8 cellular contexts compared by ENCODE assay signal in genomic region chr7:100478966-100479660, GRCh38. TPM values are rescaled to one million over a fixed set of nuclear protein-coding genes. Genes with fewer than 3 reads are reported as not detected.
DNase-seq lines count a peak whose midpoint lies in the region; ATAC-seq and TF ChIP-seq lines count a peak whose summit lies in the region.

TSS of gene TSC22D4 (minus strand) at chr7:100479214. CDS start at chr7:100478038, 1,176 bp downstream.

- H3K27ac ChIP-seq in adrenal gland (peak within 1 kb of the TSS; percentile 57 to 88 (median 77)), heart left ventricle (peak within 1 kb of the TSS; percentile 81 to 99 (median 96)), tibial nerve (peak within 1 kb of the TSS; percentile 88 to 98 (median 94))

- no peaks in the 10 kb centered on the region for H3K27me3 ChIP-seq in adrenal gland
- H3K27me3 ChIP-seq in heart left ventricle: no peaks in the 10 kb centered on the region
- H3K27me3 ChIP-seq in tibial nerve: no peaks in the 10 kb centered on the region

- H3K4me1 ChIP-seq in adrenal gland (replicated peaks in 1 of 2) (peaks cover 31 to 47% of the 10 kb centered on the region in 2 donors), heart left ventricle (peaks cover 0 to 62% (median 42%) of the 10 kb centered on the region in 12 donors), tibial nerve (peaks cover 0 to 70% (median 49%) of the 10 kb centered on the region in 4 donors)

- H3K9me3 ChIP-seq in adrenal gland (replicated peaks in 1 of 3) (no peaks in the 10 kb centered on the region), heart left ventricle (no peaks in the 10 kb centered on the region), tibial nerve (no peaks in the 10 kb centered on the region)

- peak; percentile 65 for ATAC-seq in HG02759 (IDR thresholded peaks at IDR 0.05; ENCODE audit: unreplicated experiment)
- peak; percentile 82 to 92 (median 92) for ATAC-seq in heart left ventricle

- TF ChIP-seq POLR2A in adrenal gland (IDR thresholded peaks at IDR 0.05) (peak; percentile 75 to 94), heart left ventricle (IDR thresholded peaks at IDR 0.05) (peak; percentile 57 to 88), tibial nerve (IDR thresholded peaks at IDR 0.05) (peak; percentile 77 to 95)

- peak; percentile 68 to 98 for TF ChIP-seq EP300 in tibial nerve (IDR thresholded peaks at IDR 0.05)

- intact Hi-C loops in T-helper 1 cell treated with Interleukin-12 subunit alpha and Interleukin-12 subunit beta and Interleukin-4 antibody, amounts not matched to agents 30 ng/mL and 1 ng/mL, for 36 hours (cut with micrococcal nuclease): loop anchor here (1.0 to 2.0 kb wide), 13 partner anchors 10 to 374 kb away; partner anchors contain the start of genes AGFG2, FBXO24, GNB2 and LRCH4
- intact Hi-C loops in adrenal gland (cut with DNase I): loop anchor here in 1 of 2 donors (5.0 kb wide), 1 partner anchor 83 kb away; no protein-coding TSS in a partner anchor
- intact Hi-C loops in heart left ventricle (cut with DNase I): loop anchor here in 3 of 10 donors (2.0 to 10.0 kb wide), 3 partner anchors 60 to 376 kb away; partner anchors contain the start of genes GIGYF1 (in 2 of the 3), AGFG2 (in 1 of the 3) and SLC12A9 (in 1 of the 3)

- H3K36me3 ChIP-seq in adrenal gland (replicated peaks in 1 of 2) (peaks cover 0 to 8% of the 10 kb centered on the region in 2 donors), heart left ventricle (peaks cover 0 to 9% (median 5%) of the 10 kb centered on the region in 9 donors), tibial nerve (peaks cover 0 to 20% (median 0%) of the 10 kb centered on the region in 3 donors)

- 1 to 3% (median 1%) methylated on average over 15 to 26 of the region's 26 CpGs for WGBS in adrenal gland, 4 donors
- 0 to 2% (median 1%) methylated on average over 20 to 26 of the region's 26 CpGs for WGBS in heart left ventricle, 4 donors
- 0 to 1% methylated on average over 16 to 24 of the region's 26 CpGs for WGBS in tibial nerve, 2 donors

- H3K4me3 ChIP-seq in adrenal gland: peak within 1 kb of the TSS; percentile 56 to 100 (median 96)
- H3K4me3 ChIP-seq in heart left ventricle: peak within 1 kb of the TSS; percentile 66 to 100 (median 98)
- H3K4me3 ChIP-seq in tibial nerve: peak within 1 kb of the TSS; percentile 84 to 99 (median 92)

- TF ChIP-seq CTCF in GM10266 (IDR thresholded peaks at IDR 0.05; ENCODE audit: control insufficient read depth, insufficient read depth, low read depth, missing control alignments): no peak
- TF ChIP-seq CTCF in adrenal gland (IDR thresholded peaks at IDR 0.05): no peak
- TF ChIP-seq CTCF in heart left ventricle (IDR thresholded peaks at IDR 0.05): peak in 1 of 12 donors; percentile 10
- TF ChIP-seq CTCF in tibial nerve (IDR thresholded peaks at IDR 0.05): peak in 1 of 5 experiments; percentile 39

- DNase-seq in GM10266 (ENCODE audit: extremely low spot score): peak; percentile 96
- DNase-seq in NCI-H146 (lab: John Stamatoyannopoulos, UW): peak; percentile 96
- peak; percentile 95 to 98 (median 97) for DNase-seq in adrenal gland
- peak; percentile 95 to 98 (median 95) for DNase-seq in heart left ventricle
- DNase-seq in pons (ENCODE audit: low spot score): peak; percentile 96
- peak; percentile 91 to 95 for DNase-seq in tibial nerve (ENCODE audit: low spot score in 2 of 2)

RNA-seq across cellular contexts. Expression of gene TSC22D4, which starts in this region (rescaled TPM):
- 118 and 125 TPM in 2 replicates for total RNA-seq in T-helper 1 cell treated with Interleukin-12 subunit alpha and Interleukin-12 subunit beta and Interleukin-4 antibody, amounts not matched to agents 30 ng/mL and 1 ng/mL, for 36 hours
- total RNA-seq in adrenal gland (10 to 100 TPM; 41.4 to 96.1 (median 60.7) TPM), heart left ventricle (10 to 100 TPM; 41.8 to 55.5 (median 49.0) TPM), tibial nerve (100 to 1,000 TPM; 154 to 224 (median 188) TPM)
- polyA plus RNA-seq in adrenal gland (10 to 100 TPM; 11.2 to 80.5 (median 73.6) TPM), heart left ventricle (10 to 100 TPM; 42.2 to 47.0 TPM)

Comparison
In these comparisons a context has a peak if more than half of its experiments do, and no peak if none do; other contexts are left out.
1. Peak in every context shown above with its lines: DNase-seq, ATAC-seq, H3K4me3 ChIP-seq and H3K27ac ChIP-seq.